In the genomic region with DNA sequence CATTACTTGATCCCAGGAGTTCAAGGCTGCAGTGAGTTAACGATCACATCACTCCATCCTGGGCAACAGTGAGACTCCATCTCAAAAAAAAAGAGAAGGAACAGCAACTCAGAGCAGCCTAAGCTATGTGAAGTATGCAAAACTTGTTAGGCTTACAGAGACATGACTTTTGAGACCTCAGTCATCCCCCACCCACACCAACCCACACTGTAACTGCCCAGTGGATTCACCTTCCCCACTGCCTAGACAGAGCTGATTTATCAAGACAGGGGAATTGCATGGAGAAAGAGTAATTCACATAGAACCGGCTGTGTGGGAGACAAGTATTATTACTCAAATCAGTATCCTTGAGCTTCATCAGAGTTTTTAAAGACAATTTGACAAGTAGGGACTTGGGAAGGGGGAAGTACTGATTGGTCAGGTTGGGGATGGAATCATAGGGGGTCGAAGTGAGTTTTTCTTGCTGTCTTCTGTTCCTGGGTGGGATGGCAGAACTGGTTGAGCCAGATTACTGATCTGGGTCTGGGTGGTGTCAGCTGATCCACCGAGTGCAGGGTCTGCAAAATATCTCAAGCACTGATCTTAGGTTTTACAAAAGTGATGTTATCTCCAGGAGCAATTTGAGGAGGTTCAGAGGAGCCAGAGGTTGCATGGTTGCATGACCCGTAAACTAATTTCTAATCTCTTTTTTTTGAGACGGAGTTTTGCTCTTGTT, we compare ENCODE assay signal across 17 cellular contexts. TPM values are rescaled to one million over a fixed set of nuclear protein-coding genes. Genes with fewer than 3 reads are reported as not detected.
DNase-seq lines count a peak whose midpoint lies in the region; ATAC-seq and TF ChIP-seq lines count a peak whose summit lies in the region.
"Had no signal": no experiment of that assay in that cellular context is flagged by ENCODE, and none has a peak within 500 bp of the region (broad histone marks: within the 10 kb centered on the region; RNA-seq: fewer than 3 reads in every experiment).

No MANE protein-coding gene starts in this region.

- H3K27me3 Mint-ChIP-seq in T-cell: no peaks in the 10 kb centered on the region
- no peaks in the 10 kb centered on the region for H3K27me3 Mint-ChIP-seq in nephron progenitor cell (ENCODE audit: low read depth, poor library complexity)
- H3K27me3 Mint-ChIP-seq: IgD-negative memory B cell had no signal

- 0 out of 2 replicates have a peak, but pooled peaks cover 1% of the 10 kb centered on the region for H3K4me1 ChIP-seq in GM23248 (ENCODE audit: insufficient read depth)

- H3K9me2 ChIP-seq in GM23248 (ENCODE audit: insufficient read depth): no peaks in the 10 kb centered on the region

- no peak overlapping the region for H3K27ac ChIP-seq in GM23248
- H3K27ac ChIP-seq: PC-9 had no signal

- in situ Hi-C loops in GM23248 (cut with MboI): no loop called here

- 0 out of 2 replicates have a peak, but pooled peaks cover 7% of the 10 kb centered on the region for H3K79me2 ChIP-seq in GM23248 (ENCODE audit: insufficient read depth)

- no peaks in the 10 kb centered on the region for H3K27me3 ChIP-seq in GM23248 (replicated peaks; ENCODE audit: insufficient read depth)

- H3K4me1 Mint-ChIP-seq in T-cell: peaks cover 50 to 61% (median 56%) of the 10 kb centered on the region in 3 donors
- H3K4me1 Mint-ChIP-seq in nephron progenitor cell: no peaks in the 10 kb centered on the region
- H3K4me1 Mint-ChIP-seq: nephron had no signal

- POLR2A ChIA-PET in T-cell (lab: Charles Lee): interaction anchor here in 1 of 2 donors (0.6 kb wide), 1 partner anchor 71 kb away, joined by 5 read pairs; no protein-coding TSS in a partner anchor

- H3K4me3 Mint-ChIP-seq in T-cell: no peak overlapping the region
- H3K4me3 Mint-ChIP-seq in nephron progenitor cell: no peak overlapping the region
- H3K4me3 Mint-ChIP-seq: nephron had no signal

- no peak for TF ChIP-seq CTCF in nephron progenitor cell (IDR thresholded peaks at IDR 0.05)

- ATAC-seq in T-cell (replicated peaks in 1 of 4) (no peak), GM21515 (IDR thresholded peaks at IDR 0.05; ENCODE audit: unreplicated experiment) (no peak), GM21619 (IDR thresholded peaks at IDR 0.05; ENCODE audit: unreplicated experiment) (no peak)
- ATAC-seq: activated CD4-positive, CD25-positive, alpha-beta regulatory T cell treated with anti-CD3 and anti-CD28 coated beads, Interleukin-2, amount 50 U/mL, for 24 hours; left lobe of liver had no signal

- peaks cover 17% of the 10 kb centered on the region for H3K36me3 Mint-ChIP-seq in T-cell
- H3K36me3 Mint-ChIP-seq in nephron progenitor cell (ENCODE audit: low read depth): no peaks in the 10 kb centered on the region

- no peaks in the 10 kb centered on the region for H3K9me3 Mint-ChIP-seq in T-cell
- H3K9me3 Mint-ChIP-seq in nephron progenitor cell: no peaks in the 10 kb centered on the region
- H3K9me3 Mint-ChIP-seq: IgD-negative memory B cell, nephron had no signal

- H2AFZ ChIP-seq in GM23248: no peak overlapping the region
- H2AFZ ChIP-seq: PC-9 had no signal

- no peaks in the 10 kb centered on the region for H3K9me3 ChIP-seq in GM23248 (ENCODE audit: low read depth)

- H3K4me2 ChIP-seq in GM23248 (ENCODE audit: unreplicated experiment): peak overlapping the region; percentile 23
- H3K4me2 ChIP-seq: PC-9 had no signal

- H3K36me3 ChIP-seq in GM23248 (ENCODE audit: low read depth): no peaks in the 10 kb centered on the region

- CTCF ChIA-PET in T-cell (lab: Charles Lee): interaction anchor here in 1 of 2 donors (0.6 to 0.8 kb wide), 2 partner anchors 9 to 58 kb away, joined by 3 read pairs; no protein-coding TSS in a partner anchor

- DNase-seq in ELF-1 (ENCODE audit: low read depth, low spot score) (peak; percentile 67), GM23248 (no peak), T-cell (no peak), nephron progenitor cell (no peak), NCI-H526 (lab: John Stamatoyannopoulos, UW) (no peak), A172 (ENCODE audit: low spot score) (no peak)
- DNase-seq: H7, NCI-H1417 treated with DMSO at 0.1 percent for 48 hours, NCI-H510A, PC-9, substantia nigra had no signal

- H3K4me3 ChIP-seq in GM23248: no peak overlapping the region
- H3K4me3 ChIP-seq: PC-9 had no signal

- no peaks in the 10 kb centered on the region for H3F3A ChIP-seq in GM23248 (ENCODE audit: insufficient read depth)

- H3K27ac Mint-ChIP-seq in T-cell (peak overlapping the region; percentile 76 to 100), nephron progenitor cell (peak overlapping the region; percentile 20)
- H3K27ac Mint-ChIP-seq: IgD-negative memory B cell had no signal

- no peak overlapping the region for H3K9ac ChIP-seq in GM23248

- H4K20me1 ChIP-seq in GM23248 (ENCODE audit: insufficient read depth): no peaks in the 10 kb centered on the region

- WGBS in GM23248 (ENCODE audit: low coverage in 1 of 2, low lambda C conversion rate in 2 of 2, missing lambda C conversion rate in 2 of 2), 2 experiments: 82 to 84% methylated on average over 6 of the region's 6 CpGs

RNA-seq across cellular contexts. Expression of a gene that starts 6.2 kb away (rescaled TPM):
- 5.9 and 6.9 TPM in 2 replicates for total RNA-seq in GM23248 (2014; rRNA removed; shearing (Covaris generic))
- polyA plus RNA-seq in GM23248 (2016; fragmentation: Nextera tagmentation; extraction: Ambion mirVana): 7.0 and 8.5 TPM in 2 replicates
- 10 to 100 TPM; 12.1 to 31.3 (median 25.7) TPM for total RNA-seq in T-cell
- total RNA-seq in A172 (2014; rRNA removed; shearing (Covaris generic)): 10.3 and 13.0 TPM in 2 replicates
